ENCODE assay signal across 2 cellular contexts in the genomic region with DNA sequence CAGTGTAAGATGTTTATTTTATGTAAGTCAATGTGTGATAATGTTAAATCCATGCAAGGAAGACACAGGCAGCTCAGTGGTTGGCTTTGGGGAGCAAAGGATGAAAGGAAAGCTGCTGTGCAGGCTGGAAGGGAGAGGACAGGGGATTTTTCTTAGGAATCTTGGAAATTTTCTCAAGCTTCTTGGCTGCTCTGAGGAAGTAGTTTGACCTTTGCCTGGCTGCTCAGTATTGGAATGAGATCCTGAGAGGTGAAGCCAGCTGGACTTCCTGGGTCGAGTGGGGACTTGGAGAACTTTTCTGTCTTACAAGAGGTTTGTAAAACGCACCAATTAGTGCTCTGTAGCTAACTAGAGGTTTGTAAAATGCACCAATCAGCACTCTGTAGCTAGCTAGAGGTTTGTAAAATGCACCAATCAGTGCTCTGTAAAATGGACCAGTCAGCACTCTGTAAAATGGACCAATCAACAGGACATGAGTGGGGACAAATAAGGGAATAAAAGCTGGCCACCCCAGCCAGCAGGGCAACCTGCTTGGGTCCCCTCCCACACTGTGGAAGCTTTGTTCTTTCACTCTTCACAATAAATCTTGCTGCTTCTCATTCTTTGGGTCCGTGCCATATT.
TF ChIP-seq lines count a peak whose summit lies in the region.

No MANE protein-coding gene starts in this region.

TF ChIP-seq in IMR-90, 13 proteins besides CTCF, POLR2A, EP300 and RAD21:
- TF ChIP-seq MAFK (IDR thresholded peaks at IDR 0.05; ENCODE audit: low read depth, low read length): peak; percentile 39; the same call in 1 of the 2 replicates
TF ChIP-seq in IMR-90: peak in this region for 1; not testable (repeated sequence) for 12.

TF ChIP-seq in K562, 482 proteins besides CTCF, POLR2A, EP300 and RAD21:
- TF ChIP-seq MAFG (tag; conservative IDR thresholded peaks at IDR 0.05) (peak; percentile 41; the same call in 1 of the 2 replicates), C11orf30 (IDR thresholded peaks at IDR 0.05; ENCODE audit: low read depth) (peak; percentile 17; the same call in 1 of the 2 replicates), ZNF316 (IDR thresholded peaks at IDR 0.05) (peak; percentile 61)
TF ChIP-seq in K562: peak in this region for 3; not testable (repeated sequence) for 479.
